Comparison of ENCODE assay signal across 13 cellular contexts in the genomic region with DNA sequence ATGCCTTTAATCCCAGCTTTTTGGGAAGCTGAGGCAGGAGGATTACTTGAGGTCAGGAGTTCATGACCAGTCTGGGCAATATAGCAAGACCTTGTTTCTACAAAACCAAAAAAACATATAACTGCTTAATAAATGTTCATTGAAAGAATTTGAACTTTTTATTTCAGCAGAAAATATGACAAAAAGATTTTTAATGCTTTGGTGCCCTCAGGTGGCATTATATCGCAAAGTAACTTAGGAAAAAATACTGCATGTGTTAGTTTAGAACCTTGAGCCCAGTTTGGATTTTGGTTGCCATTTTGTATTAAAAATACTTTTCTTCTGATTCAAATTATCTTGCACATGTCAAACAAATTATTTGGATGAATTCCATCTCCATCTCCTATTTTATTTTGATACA.
DNase-seq lines count a peak whose midpoint lies in the region; ATAC-seq and TF ChIP-seq lines count a peak whose summit lies in the region.
"Had no signal": no experiment of that assay in that cellular context is flagged by ENCODE, and none has a peak within 500 bp of the region (broad histone marks: within the 10 kb centered on the region; RNA-seq: fewer than 3 reads in every experiment).

No MANE protein-coding gene starts in this region.

- H3K9me3 ChIP-seq in RWPE2 (ENCODE audit: severe bottlenecking) = no peaks in the 10 kb centered on the region
- H3K9me3 ChIP-seq: HAP-1, spleen, thoracic aorta had no signal

- H3K36me3 ChIP-seq in RWPE2 (ENCODE audit: low read depth) = no peaks in the 10 kb centered on the region
- H3K36me3 ChIP-seq: HAP-1, spleen, thoracic aorta had no signal

- ATAC-seq in RWPE2 (ENCODE audit: low read depth) (no peak), HG03175 (IDR thresholded peaks at IDR 0.05; ENCODE audit: unreplicated experiment) (no peak), HG02623 (IDR thresholded peaks at IDR 0.05; ENCODE audit: unreplicated experiment) (no peak)
- ATAC-seq: T-helper 17 cell had no signal

- TF ChIP-seq CTCF in GM20000 (IDR thresholded peaks at IDR 0.05; ENCODE audit: extremely low read depth, missing control alignments) (no peak), RWPE2 (IDR thresholded peaks at IDR 0.05; ENCODE audit: poor library complexity, severe bottlenecking) (peak; percentile 70), fibroblast of villous mesenchyme (IDR thresholded peaks at IDR 0.05; ENCODE audit: insufficient read depth, low read depth, low read length) (peak; percentile 29)

- H3K27me3 ChIP-seq in RWPE2 (ENCODE audit: insufficient read depth, poor library complexity, severe bottlenecking) = no peaks in the 10 kb centered on the region
- H3K27me3 ChIP-seq: spleen had no signal

- H3K4me3 ChIP-seq in RWPE2 (ENCODE audit: severe bottlenecking) (no peak overlapping the region), fibroblast of villous mesenchyme (ENCODE audit: low read depth, low read length) (no peak overlapping the region)
- H3K4me3 ChIP-seq: HAP-1, spleen, thoracic aorta had no signal

- H3K27ac ChIP-seq in RWPE2 (ENCODE audit: poor library complexity, severe bottlenecking) = no peak overlapping the region
- H3K27ac ChIP-seq: spleen, thoracic aorta had no signal

- no peaks in the 10 kb centered on the region for H3K4me1 ChIP-seq in RWPE2 (ENCODE audit: insufficient read depth, poor library complexity, severe bottlenecking)
- H3K4me1 ChIP-seq: spleen had no signal

- DNase-seq in AG08395 (ENCODE audit: low spot score) (peak; percentile 33), GM20000 (ENCODE audit: low spot score) (peak; percentile 9), RWPE2 (ENCODE audit: low spot score) (no peak), fibroblast of villous mesenchyme (ENCODE audit: low read depth) (peak; percentile 37), NCI-H345 (lab: John Stamatoyannopoulos, UW) (no peak), NCI-H128 (lab: John Stamatoyannopoulos, UW; ENCODE audit: unreplicated experiment) (no peak)
- DNase-seq: activated naive CD4-positive, alpha-beta T cell; spleen; T-helper 17 cell had no signal

Comparison
In these comparisons a context has a peak if more than half of its experiments do, and no peak if none do; other contexts are left out.
1. DNase-seq: peak in AG08395 (single experiment), GM20000 (single experiment) and fibroblast of villous mesenchyme (single experiment); none in RWPE2 (single experiment), NCI-H345 (single experiment) and NCI-H128 (single experiment).